ENCODE assay signal across 1 cellular context in the genomic region with DNA sequence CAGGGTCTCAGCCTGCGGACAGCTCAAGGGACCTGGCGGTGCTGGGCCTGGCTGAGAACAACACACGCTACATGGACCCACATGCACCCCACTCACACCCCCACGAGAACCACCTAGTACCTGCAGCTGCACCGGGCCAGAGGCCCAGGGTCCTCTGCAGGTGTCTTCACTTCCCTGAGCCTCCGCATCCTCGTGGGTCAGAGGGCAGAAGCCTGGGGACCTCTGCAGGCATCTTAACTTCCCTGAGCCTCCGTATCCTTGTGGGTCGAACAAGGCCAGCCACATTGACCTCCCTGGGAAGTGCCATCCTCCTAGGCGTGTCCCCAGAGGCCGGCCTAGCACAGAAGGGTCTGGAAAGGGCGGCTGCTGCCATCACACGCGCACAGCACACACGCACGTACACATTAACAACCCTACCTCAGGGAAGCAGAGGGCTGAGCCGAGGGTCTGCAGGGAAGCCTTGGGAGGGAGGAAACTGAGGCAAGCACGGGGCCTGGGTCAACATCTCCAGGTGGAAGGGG.
TF ChIP-seq lines count a peak whose summit lies in the region.

No MANE protein-coding gene starts in this region.

TF ChIP-seq in GM23338, 12 proteins besides CTCF, POLR2A, EP300 and RAD21 (continued from another document):
- TF ChIP-seq, protein P1, sequence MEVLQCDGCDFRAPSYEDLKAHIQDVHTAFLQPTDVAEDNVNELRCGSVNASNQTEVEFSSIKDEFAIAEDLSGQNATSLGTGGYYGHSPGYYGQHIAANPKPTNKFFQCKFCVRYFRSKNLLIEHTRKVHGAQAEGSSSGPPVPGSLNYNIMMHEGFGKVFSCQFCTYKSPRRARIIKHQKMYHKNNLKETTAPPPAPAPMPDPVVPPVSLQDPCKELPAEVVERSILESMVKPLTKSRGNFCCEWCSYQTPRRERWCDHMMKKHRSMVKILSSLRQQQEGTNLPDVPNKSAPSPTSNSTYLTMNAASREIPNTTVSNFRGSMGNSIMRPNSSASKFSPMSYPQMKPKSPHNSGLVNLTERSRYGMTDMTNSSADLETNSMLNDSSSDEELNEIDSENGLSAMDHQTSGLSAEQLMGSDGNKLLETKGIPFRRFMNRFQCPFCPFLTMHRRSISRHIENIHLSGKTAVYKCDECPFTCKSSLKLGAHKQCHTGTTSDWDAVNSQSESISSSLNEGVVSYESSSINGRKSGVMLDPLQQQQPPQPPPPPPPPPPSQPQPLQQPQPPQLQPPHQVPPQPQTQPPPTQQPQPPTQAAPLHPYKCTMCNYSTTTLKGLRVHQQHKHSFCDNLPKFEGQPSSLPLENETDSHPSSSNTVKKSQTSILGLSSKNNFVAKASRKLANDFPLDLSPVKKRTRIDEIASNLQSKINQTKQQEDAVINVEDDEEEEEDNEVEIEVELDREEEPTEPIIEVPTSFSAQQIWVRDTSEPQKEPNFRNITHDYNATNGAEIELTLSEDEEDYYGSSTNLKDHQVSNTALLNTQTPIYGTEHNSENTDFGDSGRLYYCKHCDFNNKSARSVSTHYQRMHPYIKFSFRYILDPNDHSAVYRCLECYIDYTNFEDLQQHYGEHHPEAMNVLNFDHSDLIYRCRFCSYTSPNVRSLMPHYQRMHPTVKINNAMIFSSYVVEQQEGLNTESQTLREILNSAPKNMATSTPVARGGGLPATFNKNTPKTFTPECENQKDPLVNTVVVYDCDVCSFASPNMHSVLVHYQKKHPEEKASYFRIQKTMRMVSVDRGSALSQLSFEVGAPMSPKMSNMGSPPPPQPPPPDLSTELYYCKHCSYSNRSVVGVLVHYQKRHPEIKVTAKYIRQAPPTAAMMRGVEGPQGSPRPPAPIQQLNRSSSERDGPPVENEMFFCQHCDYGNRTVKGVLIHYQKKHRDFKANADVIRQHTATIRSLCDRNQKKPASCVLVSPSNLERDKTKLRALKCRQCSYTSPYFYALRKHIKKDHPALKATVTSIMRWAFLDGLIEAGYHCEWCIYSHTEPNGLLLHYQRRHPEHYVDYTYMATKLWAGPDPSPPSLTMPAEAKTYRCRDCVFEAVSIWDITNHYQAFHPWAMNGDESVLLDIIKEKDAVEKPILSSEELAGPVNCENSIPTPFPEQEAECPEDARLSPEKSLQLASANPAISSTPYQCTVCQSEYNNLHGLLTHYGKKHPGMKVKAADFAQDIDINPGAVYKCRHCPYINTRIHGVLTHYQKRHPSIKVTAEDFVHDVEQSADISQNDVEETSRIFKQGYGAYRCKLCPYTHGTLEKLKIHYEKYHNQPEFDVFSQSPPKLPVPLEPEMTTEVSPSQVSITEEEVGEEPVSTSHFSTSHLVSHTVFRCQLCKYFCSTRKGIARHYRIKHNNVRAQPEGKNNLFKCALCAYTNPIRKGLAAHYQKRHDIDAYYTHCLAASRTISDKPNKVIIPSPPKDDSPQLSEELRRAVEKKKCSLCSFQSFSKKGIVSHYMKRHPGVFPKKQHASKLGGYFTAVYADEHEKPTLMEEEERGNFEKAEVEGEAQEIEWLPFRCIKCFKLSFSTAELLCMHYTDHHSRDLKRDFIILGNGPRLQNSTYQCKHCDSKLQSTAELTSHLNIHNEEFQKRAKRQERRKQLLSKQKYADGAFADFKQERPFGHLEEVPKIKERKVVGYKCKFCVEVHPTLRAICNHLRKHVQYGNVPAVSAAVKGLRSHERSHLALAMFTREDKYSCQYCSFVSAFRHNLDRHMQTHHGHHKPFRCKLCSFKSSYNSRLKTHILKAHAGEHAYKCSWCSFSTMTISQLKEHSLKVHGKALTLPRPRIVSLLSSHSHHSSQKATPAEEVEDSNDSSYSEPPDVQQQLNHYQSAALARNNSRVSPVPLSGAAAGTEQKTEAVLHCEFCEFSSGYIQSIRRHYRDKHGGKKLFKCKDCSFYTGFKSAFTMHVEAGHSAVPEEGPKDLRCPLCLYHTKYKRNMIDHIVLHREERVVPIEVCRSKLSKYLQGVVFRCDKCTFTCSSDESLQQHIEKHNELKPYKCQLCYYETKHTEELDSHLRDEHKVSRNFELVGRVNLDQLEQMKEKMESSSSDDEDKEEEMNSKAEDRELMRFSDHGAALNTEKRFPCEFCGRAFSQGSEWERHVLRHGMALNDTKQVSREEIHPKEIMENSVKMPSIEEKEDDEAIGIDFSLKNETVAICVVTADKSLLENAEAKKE (CRISPR knock-in tag; IDR thresholded peaks at IDR 0.05) = no peak
- TF ChIP-seq, protein P2, sequence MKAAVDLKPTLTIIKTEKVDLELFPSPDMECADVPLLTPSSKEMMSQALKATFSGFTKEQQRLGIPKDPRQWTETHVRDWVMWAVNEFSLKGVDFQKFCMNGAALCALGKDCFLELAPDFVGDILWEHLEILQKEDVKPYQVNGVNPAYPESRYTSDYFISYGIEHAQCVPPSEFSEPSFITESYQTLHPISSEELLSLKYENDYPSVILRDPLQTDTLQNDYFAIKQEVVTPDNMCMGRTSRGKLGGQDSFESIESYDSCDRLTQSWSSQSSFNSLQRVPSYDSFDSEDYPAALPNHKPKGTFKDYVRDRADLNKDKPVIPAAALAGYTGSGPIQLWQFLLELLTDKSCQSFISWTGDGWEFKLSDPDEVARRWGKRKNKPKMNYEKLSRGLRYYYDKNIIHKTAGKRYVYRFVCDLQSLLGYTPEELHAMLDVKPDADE (IDR thresholded peaks at IDR 0.05) = no peak
- TF ChIP-seq ZNF114 (CRISPR knock-in tag; IDR thresholded peaks at IDR 0.05) (no peak), EZH2 (IDR thresholded peaks at IDR 0.05; ENCODE audit: low read depth, unreplicated experiment) (no peak)
